In genomic region chr9:34437006-34437925, GRCh38 we compare ENCODE assay signal across 7 cellular contexts. TPM values are rescaled to one million over a fixed set of nuclear protein-coding genes. Genes with fewer than 3 reads are reported as not detected.
DNase-seq lines count a peak whose midpoint lies in the region; ATAC-seq, FAIRE-seq and TF ChIP-seq lines count a peak whose summit lies in the region.

No MANE protein-coding gene starts in this region.

- peaks cover 9% of the 10 kb centered on the region for H3K4me1 Mint-ChIP-seq in activated naive CD8-positive, alpha-beta T cell treated with anti-CD3 and anti-CD28 coated beads for 36 hours

- DNase-seq in GM12891 (ENCODE audit: insufficient read length, low spot score) = peak; percentile 59
- DNase-seq in MM.1S = peak; percentile 81
- DNase-seq in SJCRH30 = peak; percentile 38 to 82
- DNase-seq in activated naive CD8-positive, alpha-beta T cell treated with anti-CD3 and anti-CD28 coated beads for 36 hours = peak; percentile 35
- DNase-seq in heart left ventricle = peak in 4 of 5 donors; percentile 38 to 48 (median 42)
- DNase-seq in sciatic nerve (ENCODE audit: low spot score) = no peak

- no peak overlapping the region for H3K4me2 ChIP-seq in MM.1S (ENCODE audit: low read depth, low read length)

- H3K27ac Mint-ChIP-seq in activated naive CD8-positive, alpha-beta T cell treated with anti-CD3 and anti-CD28 coated beads for 36 hours = no peak overlapping the region

- H4K20me1 ChIP-seq in MM.1S (ENCODE audit: insufficient read depth, low read length) = no peaks in the 10 kb centered on the region

- no peak overlapping the region for H3K9ac ChIP-seq in MM.1S (ENCODE audit: low read length)

- peak; percentile 68 to 89 (median 84) for ATAC-seq in heart left ventricle
- ATAC-seq in sciatic nerve = peak; percentile 50
- no peak for ATAC-seq in HG02588 (IDR thresholded peaks at IDR 0.05; ENCODE audit: unreplicated experiment)

- H3K79me2 ChIP-seq in MM.1S (ENCODE audit: low read length) = no peaks in the 10 kb centered on the region

- no peak overlapping the region for H3K4me3 Mint-ChIP-seq in activated naive CD8-positive, alpha-beta T cell treated with anti-CD3 and anti-CD28 coated beads for 36 hours

- peak; percentile 86 for FAIRE-seq in GM12891 (lab: Jason Lieb, UNC)

- H3K27me3 ChIP-seq in MM.1S (replicated peaks; ENCODE audit: insufficient read depth, low read length) (no peaks in the 10 kb centered on the region), SJCRH30 (no peaks in the 10 kb centered on the region), heart left ventricle (no peaks in the 10 kb centered on the region)

- TF ChIP-seq CTCF in MM.1S (IDR thresholded peaks at IDR 0.05; ENCODE audit: low read length) (peak; percentile 81), heart left ventricle (IDR thresholded peaks at IDR 0.05) (peak; percentile 66 to 85 (median 79))

- H3K36me3 ChIP-seq in MM.1S (replicated peaks; ENCODE audit: insufficient read depth, low read length) (no peaks in the 10 kb centered on the region), SJCRH30 (no peaks in the 10 kb centered on the region), heart left ventricle (peaks cover 0 to 17% (median 0%) of the 10 kb centered on the region in 9 donors)

- TF ChIP-seq POLR2A in GM12891 (IDR thresholded peaks at IDR 0.05; ENCODE audit: low read depth, low read length) (no peak), heart left ventricle (IDR thresholded peaks at IDR 0.05) (no peak)

- intact Hi-C loops in heart left ventricle (cut with DNase I) (loop anchor here (1.0 to 10.0 kb wide), 10 partner anchors 35 to 168 kb away; no protein-coding TSS in a partner anchor), sciatic nerve (cut with DNase I) (no loop called here)

- H3K9me3 Mint-ChIP-seq in activated naive CD8-positive, alpha-beta T cell treated with anti-CD3 and anti-CD28 coated beads for 36 hours = no peaks in the 10 kb centered on the region

- no peaks in the 10 kb centered on the region for H3K9me2 ChIP-seq in MM.1S (replicated peaks; ENCODE audit: insufficient read depth, low read length)

- WGBS in heart left ventricle, 4 donors = 51 to 59% (median 58%) methylated on average over 11 to 14 of the region's 14 CpGs

- no peak overlapping the region for H3K4me3 ChIP-seq in MM.1S (ENCODE audit: low read length)
- no peak overlapping the region for H3K4me3 ChIP-seq in SJCRH30
- H3K4me3 ChIP-seq in heart left ventricle = no peak overlapping the region

- H3K4me1 ChIP-seq in MM.1S (ENCODE audit: low read length) (no peaks in the 10 kb centered on the region), SJCRH30 (peaks cover 7% of the 10 kb centered on the region; the same call in 1 of the 2 replicates), heart left ventricle (peaks cover 3 to 42% (median 28%) of the 10 kb centered on the region in 12 donors)

- H3F3A ChIP-seq in MM.1S (ENCODE audit: insufficient read depth, low read length) = no peaks in the 10 kb centered on the region

- H3K27ac ChIP-seq in MM.1S (ENCODE audit: low read length) (no peak overlapping the region), SJCRH30 (no peak overlapping the region), heart left ventricle (no peak overlapping the region)

- H3K9me3 ChIP-seq in MM.1S (replicated peaks; ENCODE audit: insufficient read depth, low read length) = no peaks in the 10 kb centered on the region
- H3K9me3 ChIP-seq in SJCRH30 (replicated peaks) = no peaks in the 10 kb centered on the region
- H3K9me3 ChIP-seq in heart left ventricle = no peaks in the 10 kb centered on the region

- no peaks in the 10 kb centered on the region for H3K36me3 Mint-ChIP-seq in activated naive CD8-positive, alpha-beta T cell treated with anti-CD3 and anti-CD28 coated beads for 36 hours

- H2AFZ ChIP-seq in MM.1S (ENCODE audit: low read length) = no peak overlapping the region

- no peaks in the 10 kb centered on the region for H3K27me3 Mint-ChIP-seq in activated naive CD8-positive, alpha-beta T cell treated with anti-CD3 and anti-CD28 coated beads for 36 hours

TF ChIP-seq in GM12891, 5 proteins besides CTCF, POLR2A, EP300 and RAD21:
- TF ChIP-seq POLR2AphosphoS5 (IDR thresholded peaks at IDR 0.05; ENCODE audit: low read depth, low read length) (no peak), POU2F2 (IDR thresholded peaks at IDR 0.05; ENCODE audit: low read depth, low read length) (no peak), TAF1 (IDR thresholded peaks at IDR 0.05; ENCODE audit: low read depth, low read length) (no peak), PAX5 (IDR thresholded peaks at IDR 0.05; ENCODE audit: insufficient read depth, low read length, severe bottlenecking) (no peak), SPI1 (IDR thresholded peaks at IDR 0.05; ENCODE audit: low read depth, low read length) (no peak)

RNA-seq across cellular contexts. Expression of gene FAM219A, which starts 21.1 kb away (rescaled TPM):
- 0.68 TPM for polyA plus RNA-seq in GM12891 (2012; ENCODE audit: low read depth, missing spikeins)
- 4.7 and 4.9 TPM in 2 replicates for total RNA-seq in SJCRH30 (2014; rRNA removed; shearing (Covaris generic))
- total RNA-seq in activated naive CD8-positive, alpha-beta T cell treated with anti-CD3 and anti-CD28 coated beads for 36 hours = 1 to 10 TPM; 7.5 to 8.2 TPM
- 10 to 100 TPM; 12.7 to 36.7 (median 25.9) TPM for total RNA-seq in heart left ventricle
- polyA plus RNA-seq in heart left ventricle = 10 to 100 TPM; 15.4 to 39.1 TPM
- 29.8 TPM for total RNA-seq in sciatic nerve

RNA-seq across cellular contexts. Expression of gene DNAI1, which starts 21.3 kb away (rescaled TPM):
- polyA plus RNA-seq in GM12891 (2012; ENCODE audit: low read depth, missing spikeins) = not detected
- total RNA-seq in SJCRH30 (2014; rRNA removed; shearing (Covaris generic)) = 0.08 and 0.28 TPM in 2 replicates
- total RNA-seq in activated naive CD8-positive, alpha-beta T cell treated with anti-CD3 and anti-CD28 coated beads for 36 hours = not detected
- total RNA-seq in heart left ventricle (under 1 TPM in 2 of 9 donors, not detected in 7; 0.43 to 0.86 TPM), sciatic nerve (0.58 TPM)
- under 1 TPM in 1 of 2 donors, not detected in 1; 0.36 TPM for polyA plus RNA-seq in heart left ventricle
